ENCODE assay signal across 8 cellular contexts in genomic region chr9:88537743-88538055, GRCh38. TPM values are rescaled to one million over a fixed set of nuclear protein-coding genes. Genes with fewer than 3 reads are reported as not detected.
DNase-seq lines count a peak whose midpoint lies in the region; ATAC-seq and TF ChIP-seq lines count a peak whose summit lies in the region.

No MANE protein-coding gene starts in this region.

- no peaks in the 10 kb centered on the region for H3K36me3 ChIP-seq in WERI-Rb-1

- H3K27ac ChIP-seq in WERI-Rb-1: no peak overlapping the region

- POLR2A ChIA-PET in activated CD8-positive, alpha-beta T cell treated with anti-CD3 and anti-CD28 coated beads for 36 hours (lab: Charles Lee): no interaction called here

- intact Hi-C loops in activated CD8-positive, alpha-beta T cell treated with anti-CD3 and anti-CD28 coated beads for 36 hours (cut with micrococcal nuclease): no loop called here

- H3K9me3 ChIP-seq in WERI-Rb-1 (ENCODE audit: severe bottlenecking): no peaks in the 10 kb centered on the region

- no peaks in the 10 kb centered on the region for H3K9me3 Mint-ChIP-seq in activated CD8-positive, alpha-beta T cell treated with anti-CD3 and anti-CD28 coated beads for 36 hours

- no peaks in the 10 kb centered on the region for H3K27me3 ChIP-seq in WERI-Rb-1 (ENCODE audit: insufficient read depth, low read depth, severe bottlenecking)

- peaks cover 8% of the 10 kb centered on the region for H3K4me1 Mint-ChIP-seq in activated CD8-positive, alpha-beta T cell treated with anti-CD3 and anti-CD28 coated beads for 36 hours (ENCODE audit: low read depth)

- peak; percentile 88 for DNase-seq in AG08395 (ENCODE audit: low spot score)
- peak; percentile 56 for DNase-seq in HFF-Myc (ENCODE audit: extremely low read depth, low read depth)
- DNase-seq in activated CD8-positive, alpha-beta T cell treated with anti-CD3 and anti-CD28 coated beads for 36 hours: peak; percentile 64
- DNase-seq in glomerular visceral epithelial cell (ENCODE audit: extremely low spot score): peak; percentile 99
- DNase-seq in retina: peak; percentile 51
- DNase-seq in WERI-Rb-1: no peak

- no peak for ATAC-seq in activated CD8-positive, alpha-beta T cell treated with anti-CD3 and anti-CD28 coated beads for 36 hours
- ATAC-seq in GM21737 (IDR thresholded peaks at IDR 0.05; ENCODE audit: unreplicated experiment) (no peak), GM21528 (IDR thresholded peaks at IDR 0.05; ENCODE audit: low FRiP score, unreplicated experiment) (no peak)

- H3K4me3 ChIP-seq in HFF-Myc (replicated peaks; ENCODE audit: low read depth, low read length): no peak overlapping the region
- no peak overlapping the region for H3K4me3 ChIP-seq in WERI-Rb-1 (ENCODE audit: low read depth, low read length)

- no peaks in the 10 kb centered on the region for H3K36me3 Mint-ChIP-seq in activated CD8-positive, alpha-beta T cell treated with anti-CD3 and anti-CD28 coated beads for 36 hours (ENCODE audit: low read depth)

- no peak for TF ChIP-seq CTCF in HFF-Myc (IDR thresholded peaks at IDR 0.05; ENCODE audit: low read depth, low read length, missing control alignments)
- no peak for TF ChIP-seq CTCF in activated CD8-positive, alpha-beta T cell treated with anti-CD3 and anti-CD28 coated beads for 36 hours (IDR thresholded peaks at IDR 0.05)
- TF ChIP-seq CTCF in WERI-Rb-1 (IDR thresholded peaks at IDR 0.05; ENCODE audit: low read depth, low read length): no peak

- H3K27me3 Mint-ChIP-seq in activated CD8-positive, alpha-beta T cell treated with anti-CD3 and anti-CD28 coated beads for 36 hours: peaks cover 47% of the 10 kb centered on the region

- no peak overlapping the region for H3K27ac Mint-ChIP-seq in activated CD8-positive, alpha-beta T cell treated with anti-CD3 and anti-CD28 coated beads for 36 hours

- CTCF ChIA-PET in activated CD8-positive, alpha-beta T cell treated with anti-CD3 and anti-CD28 coated beads for 36 hours (lab: Charles Lee): no interaction called here

- H3K4me3 Mint-ChIP-seq in activated CD8-positive, alpha-beta T cell treated with anti-CD3 and anti-CD28 coated beads for 36 hours: no peak overlapping the region

RNA-seq across cellular contexts. Expression of gene NXNL2, which starts 2.7 kb away (rescaled TPM):
- not detected for total RNA-seq in activated CD8-positive, alpha-beta T cell treated with anti-CD3 and anti-CD28 coated beads for 36 hours
